7 cellular contexts compared by ENCODE assay signal in the genomic region with DNA sequence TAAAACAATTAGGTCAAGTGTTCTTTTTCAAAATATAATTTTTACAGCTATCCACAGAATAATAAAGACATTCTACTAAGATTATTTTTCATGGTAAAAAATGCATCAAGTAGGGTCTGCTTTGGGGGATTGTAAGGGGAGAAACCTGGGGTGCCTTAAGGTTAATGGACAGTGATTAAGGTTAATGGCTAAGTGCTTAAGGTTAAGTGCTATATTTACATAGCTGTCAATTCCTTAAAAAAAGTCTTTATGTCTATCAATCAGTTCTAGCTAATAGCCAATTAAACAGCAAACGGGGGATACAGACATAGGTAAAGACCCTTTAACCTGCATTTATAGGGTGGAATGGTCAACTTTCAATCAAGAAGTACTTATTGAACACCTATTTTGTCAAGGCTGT.
"Had no signal": no experiment of that assay in that cellular context is flagged by ENCODE, and none has a peak within 500 bp of the region (broad histone marks: within the 10 kb centered on the region; RNA-seq: fewer than 3 reads in every experiment).

No MANE protein-coding gene starts in this region.

- H3K4me3 ChIP-seq: GM23248, HAP-1 had no signal

- FAIRE-seq: HepG2 had no signal

- H3K27ac ChIP-seq: GM23248, HL-60 had no signal

- H3K4me1 ChIP-seq: HAP-1 had no signal

- H3K9me3 ChIP-seq: HAP-1 had no signal

- H3K9ac ChIP-seq: GM23248 had no signal

- ATAC-seq: HCT116, HepG2 had no signal

- H2AFZ ChIP-seq: GM23248 had no signal

- DNase-seq: GM23248, H7, HFFc6 had no signal

- H3K36me3 ChIP-seq: HAP-1 had no signal
